1 cellular context compared by ENCODE assay signal in genomic region chr15:63501256-63502089, GRCh38.
TF ChIP-seq lines count a peak whose summit lies in the region.

No MANE protein-coding gene starts in this region.

TF ChIP-seq in GM12878, 131 proteins besides CTCF, POLR2A, EP300 and RAD21 (continued from another document):
- TF ChIP-seq, protein P1, sequence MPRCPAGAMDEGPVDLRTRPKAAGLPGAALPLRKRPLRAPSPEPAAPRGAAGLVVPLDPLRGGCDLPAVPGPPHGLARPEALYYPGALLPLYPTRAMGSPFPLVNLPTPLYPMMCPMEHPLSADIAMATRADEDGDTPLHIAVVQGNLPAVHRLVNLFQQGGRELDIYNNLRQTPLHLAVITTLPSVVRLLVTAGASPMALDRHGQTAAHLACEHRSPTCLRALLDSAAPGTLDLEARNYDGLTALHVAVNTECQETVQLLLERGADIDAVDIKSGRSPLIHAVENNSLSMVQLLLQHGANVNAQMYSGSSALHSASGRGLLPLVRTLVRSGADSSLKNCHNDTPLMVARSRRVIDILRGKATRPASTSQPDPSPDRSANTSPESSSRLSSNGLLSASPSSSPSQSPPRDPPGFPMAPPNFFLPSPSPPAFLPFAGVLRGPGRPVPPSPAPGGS (IDR thresholded peaks at IDR 0.05; ENCODE audit: borderline replicate concordance, insufficient read depth, low read depth, low read length, poor library complexity, severe bottlenecking), result no peak
- TF ChIP-seq IRF4 (IDR thresholded peaks at IDR 0.05; ENCODE audit: low read depth, low read length), result no peak
- TF ChIP-seq MEF2B (IDR thresholded peaks at IDR 0.05; ENCODE audit: partially characterized antibody, poor library complexity, severe bottlenecking), result peak; percentile 70
- no peak for TF ChIP-seq RB1 (IDR thresholded peaks at IDR 0.05; ENCODE audit: borderline replicate concordance)
- peak; percentile 30 for TF ChIP-seq SMAD1 (IDR thresholded peaks at IDR 0.05; ENCODE audit: low read depth, partially characterized antibody)
- TF ChIP-seq EZH2 (IDR thresholded peaks at IDR 0.05; ENCODE audit: borderline replicate concordance, control insufficient read depth, low read depth, low read length), result no peak
- no peak for TF ChIP-seq YY1 (IDR thresholded peaks at IDR 0.05; ENCODE audit: low read depth, low read length)
- TF ChIP-seq NR2F1 (conservative IDR thresholded peaks at IDR 0.05), result no peak
TF ChIP-seq in GM12878: peak in this region for 27.
